Comparison of ENCODE assay signal across 1 cellular context in the genomic region with DNA sequence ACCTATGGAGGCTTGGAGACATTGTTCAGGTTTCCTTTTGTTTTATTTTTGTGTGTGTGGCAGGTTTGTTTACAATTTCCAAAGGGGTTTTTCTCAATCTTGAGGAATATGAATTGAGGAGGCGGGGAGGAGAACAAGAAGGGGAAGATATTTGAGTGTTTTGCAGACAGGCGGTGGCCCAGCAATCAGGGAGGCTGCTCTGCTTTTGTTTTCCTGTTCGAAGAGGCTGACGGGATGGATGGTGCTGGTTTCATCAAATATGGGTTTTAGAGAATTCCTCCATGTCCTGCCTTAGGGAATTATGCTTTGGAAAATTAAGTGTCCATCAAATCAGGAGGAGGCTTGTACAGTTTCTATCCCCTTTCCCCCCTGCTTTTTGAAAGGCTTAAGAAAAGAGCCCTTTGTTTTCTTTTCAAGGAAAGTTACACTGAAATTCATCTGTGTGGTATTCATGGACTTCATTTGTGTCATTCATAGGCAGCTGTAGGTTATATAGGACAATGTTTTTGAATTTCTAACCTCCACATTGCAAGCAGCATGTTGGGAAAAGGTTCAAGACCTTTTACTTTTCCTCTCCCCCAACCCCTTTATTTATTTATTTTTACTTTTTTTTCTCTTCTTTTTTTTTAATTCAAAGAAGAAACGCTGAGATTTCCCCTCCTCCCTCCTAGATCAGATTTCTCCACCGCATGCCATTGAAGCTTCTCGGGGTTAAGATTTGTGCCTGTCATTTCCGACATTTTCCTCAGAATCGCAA.
TF ChIP-seq lines count a peak whose summit lies in the region.

No MANE protein-coding gene starts in this region.

TF ChIP-seq in WTC11, 78 proteins besides CTCF, POLR2A, EP300 and RAD21 (continued from another document):
- TF ChIP-seq ATF2 (CRISPR knock-in tag; IDR thresholded peaks at IDR 0.05; ENCODE audit: borderline replicate concordance, low read depth): no peak
- TF ChIP-seq, protein P1, sequence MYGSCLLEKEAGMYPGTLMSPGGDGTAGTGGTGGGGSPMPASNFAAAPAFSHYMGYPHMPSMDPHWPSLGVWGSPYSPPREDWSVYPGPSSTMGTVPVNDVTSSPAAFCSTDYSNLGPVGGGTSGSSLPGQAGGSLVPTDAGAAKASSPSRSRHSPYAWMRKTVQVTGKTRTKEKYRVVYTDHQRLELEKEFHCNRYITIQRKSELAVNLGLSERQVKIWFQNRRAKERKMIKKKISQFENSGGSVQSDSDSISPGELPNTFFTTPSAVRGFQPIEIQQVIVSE (CRISPR knock-in tag; IDR thresholded peaks at IDR 0.05; ENCODE audit: borderline replicate concordance): no peak
- no peak for TF ChIP-seq IRF2 (CRISPR knock-in tag; IDR thresholded peaks at IDR 0.05; ENCODE audit: borderline replicate concordance, low read depth)
- TF ChIP-seq, protein P2, sequence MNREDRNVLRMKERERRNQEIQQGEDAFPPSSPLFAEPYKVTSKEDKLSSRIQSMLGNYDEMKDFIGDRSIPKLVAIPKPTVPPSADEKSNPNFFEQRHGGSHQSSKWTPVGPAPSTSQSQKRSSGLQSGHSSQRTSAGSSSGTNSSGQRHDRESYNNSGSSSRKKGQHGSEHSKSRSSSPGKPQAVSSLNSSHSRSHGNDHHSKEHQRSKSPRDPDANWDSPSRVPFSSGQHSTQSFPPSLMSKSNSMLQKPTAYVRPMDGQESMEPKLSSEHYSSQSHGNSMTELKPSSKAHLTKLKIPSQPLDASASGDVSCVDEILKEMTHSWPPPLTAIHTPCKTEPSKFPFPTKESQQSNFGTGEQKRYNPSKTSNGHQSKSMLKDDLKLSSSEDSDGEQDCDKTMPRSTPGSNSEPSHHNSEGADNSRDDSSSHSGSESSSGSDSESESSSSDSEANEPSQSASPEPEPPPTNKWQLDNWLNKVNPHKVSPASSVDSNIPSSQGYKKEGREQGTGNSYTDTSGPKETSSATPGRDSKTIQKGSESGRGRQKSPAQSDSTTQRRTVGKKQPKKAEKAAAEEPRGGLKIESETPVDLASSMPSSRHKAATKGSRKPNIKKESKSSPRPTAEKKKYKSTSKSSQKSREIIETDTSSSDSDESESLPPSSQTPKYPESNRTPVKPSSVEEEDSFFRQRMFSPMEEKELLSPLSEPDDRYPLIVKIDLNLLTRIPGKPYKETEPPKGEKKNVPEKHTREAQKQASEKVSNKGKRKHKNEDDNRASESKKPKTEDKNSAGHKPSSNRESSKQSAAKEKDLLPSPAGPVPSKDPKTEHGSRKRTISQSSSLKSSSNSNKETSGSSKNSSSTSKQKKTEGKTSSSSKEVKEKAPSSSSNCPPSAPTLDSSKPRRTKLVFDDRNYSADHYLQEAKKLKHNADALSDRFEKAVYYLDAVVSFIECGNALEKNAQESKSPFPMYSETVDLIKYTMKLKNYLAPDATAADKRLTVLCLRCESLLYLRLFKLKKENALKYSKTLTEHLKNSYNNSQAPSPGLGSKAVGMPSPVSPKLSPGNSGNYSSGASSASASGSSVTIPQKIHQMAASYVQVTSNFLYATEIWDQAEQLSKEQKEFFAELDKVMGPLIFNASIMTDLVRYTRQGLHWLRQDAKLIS (CRISPR knock-in tag; IDR thresholded peaks at IDR 0.05; ENCODE audit: borderline replicate concordance): no peak
- TF ChIP-seq JUN (CRISPR knock-in tag; IDR thresholded peaks at IDR 0.05): no peak
- no peak for TF ChIP-seq IRF1 (CRISPR knock-in tag; IDR thresholded peaks at IDR 0.05)
- no peak for TF ChIP-seq ZNF317 (CRISPR knock-in tag; IDR thresholded peaks at IDR 0.05; ENCODE audit: borderline replicate concordance, low read depth)
